In genomic region chr10:104174136-104174535, GRCh38 we compare ENCODE assay signal across 1 cellular context. TPM values are rescaled to one million over a fixed set of nuclear protein-coding genes. Genes with fewer than 3 reads are reported as not detected.
"Had no signal": no experiment of that assay in that cellular context is flagged by ENCODE, and none has a peak within 500 bp of the region (broad histone marks: within the 10 kb centered on the region; RNA-seq: fewer than 3 reads in every experiment).

No MANE protein-coding gene starts in this region.

RNA-seq across cellular contexts. Expression of gene CFAP43, which starts 58.0 kb away (rescaled TPM):
- total RNA-seq: GM23248 had no signal
